20 cellular contexts compared by ENCODE assay signal in the genomic region with DNA sequence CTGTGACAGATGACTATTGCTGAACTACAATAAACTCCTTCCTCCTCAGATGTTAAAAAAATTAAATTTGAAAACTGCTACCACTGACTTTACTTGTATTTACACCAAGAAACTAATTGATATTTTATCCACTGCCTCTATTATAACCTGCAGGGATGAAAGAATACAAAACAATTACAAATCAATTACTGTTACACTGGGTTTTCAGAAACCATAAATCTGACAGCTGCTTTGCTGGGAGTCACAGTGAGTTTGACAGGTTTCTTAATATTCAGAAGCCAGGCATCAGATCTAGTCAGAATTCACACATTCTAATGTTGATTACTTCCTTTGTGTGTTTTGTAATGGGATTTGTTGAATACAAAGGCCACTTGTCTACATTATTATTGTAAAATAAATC.
"Had no signal": no experiment of that assay in that cellular context is flagged by ENCODE, and none has a peak within 500 bp of the region (broad histone marks: within the 10 kb centered on the region; RNA-seq: fewer than 3 reads in every experiment).

No MANE protein-coding gene starts in this region.

- H3K27ac ChIP-seq: coronary artery, dorsolateral prefrontal cortex, esophagus muscularis mucosa, foreskin keratinocyte, gastrocnemius medialis, heart right ventricle, left lung, lower lobe of right lung had no signal

- H3K36me3 ChIP-seq: esophagus muscularis mucosa, gastrocnemius medialis, heart right ventricle, left lung, lower lobe of right lung had no signal

- H3K4me3 ChIP-seq: coronary artery, dorsolateral prefrontal cortex, esophagus muscularis mucosa, gastrocnemius medialis, heart right ventricle, left lung, lower lobe of right lung, mucosa of descending colon had no signal

- DNase-seq: dermis blood vessel endothelial cell; dorsolateral prefrontal cortex; effector CD4-positive, alpha-beta T cell; effector memory CD4-positive, alpha-beta T cell; foreskin keratinocyte; gastrocnemius medialis; glutamatergic neuron; head of caudate nucleus; heart right ventricle; hippocampal formation; left cardiac atrium; left lung; left ventricle myocardium superior; lower lobe of right lung; mesenchymal stem cell; mucosa of descending colon; naive B cell; naive thymus-derived CD8-positive, alpha-beta T cell had no signal

- H3K9me3 ChIP-seq: esophagus muscularis mucosa, gastrocnemius medialis, heart right ventricle, lower lobe of right lung, mucosa of descending colon had no signal

- H3K4me1 ChIP-seq: esophagus muscularis mucosa, foreskin keratinocyte, gastrocnemius medialis, heart right ventricle, left lung, lower lobe of right lung had no signal

- H3K27me3 ChIP-seq: dorsolateral prefrontal cortex, esophagus muscularis mucosa, foreskin keratinocyte, gastrocnemius medialis, heart right ventricle, left lung had no signal
